Comparison of ENCODE assay signal across 1 cellular context in the genomic region with DNA sequence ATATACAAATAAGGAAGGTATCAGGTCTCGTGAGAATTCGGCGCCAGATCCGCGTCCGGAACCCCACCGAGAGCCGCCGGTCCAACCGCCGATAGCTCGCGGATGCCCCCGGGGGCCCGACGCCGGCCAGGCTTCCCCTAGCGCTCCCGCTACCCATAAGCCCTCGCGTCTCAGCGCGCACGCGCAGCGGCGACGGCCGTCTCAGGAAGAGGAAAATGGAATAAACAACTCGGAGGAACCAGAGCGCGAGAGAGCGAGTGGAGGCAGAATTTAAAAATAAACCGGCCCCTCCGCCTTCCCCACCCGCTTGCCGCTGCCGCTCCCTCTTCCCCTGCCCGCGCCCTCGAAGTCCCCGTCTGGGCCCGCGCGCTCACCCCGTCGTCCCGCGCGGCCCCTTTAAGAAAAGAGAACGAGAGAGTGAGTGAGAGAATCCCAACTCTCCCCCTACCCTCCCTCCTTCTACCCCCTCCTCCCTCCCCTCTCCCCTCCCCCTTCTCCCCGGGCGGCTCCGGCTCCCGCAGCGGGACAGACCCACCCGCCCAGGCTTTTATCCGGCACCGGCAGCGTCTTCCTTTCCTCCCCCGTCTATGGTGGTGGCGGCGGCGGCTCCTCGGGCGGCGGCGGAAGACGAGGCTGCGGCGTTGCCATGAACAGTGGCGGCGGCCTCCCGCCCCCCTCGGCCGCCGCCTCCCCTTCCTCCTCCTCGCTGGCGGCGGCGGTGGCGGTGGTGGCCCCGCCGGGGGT.
TF ChIP-seq lines count a peak whose summit lies in the region.

A gene with protein sequence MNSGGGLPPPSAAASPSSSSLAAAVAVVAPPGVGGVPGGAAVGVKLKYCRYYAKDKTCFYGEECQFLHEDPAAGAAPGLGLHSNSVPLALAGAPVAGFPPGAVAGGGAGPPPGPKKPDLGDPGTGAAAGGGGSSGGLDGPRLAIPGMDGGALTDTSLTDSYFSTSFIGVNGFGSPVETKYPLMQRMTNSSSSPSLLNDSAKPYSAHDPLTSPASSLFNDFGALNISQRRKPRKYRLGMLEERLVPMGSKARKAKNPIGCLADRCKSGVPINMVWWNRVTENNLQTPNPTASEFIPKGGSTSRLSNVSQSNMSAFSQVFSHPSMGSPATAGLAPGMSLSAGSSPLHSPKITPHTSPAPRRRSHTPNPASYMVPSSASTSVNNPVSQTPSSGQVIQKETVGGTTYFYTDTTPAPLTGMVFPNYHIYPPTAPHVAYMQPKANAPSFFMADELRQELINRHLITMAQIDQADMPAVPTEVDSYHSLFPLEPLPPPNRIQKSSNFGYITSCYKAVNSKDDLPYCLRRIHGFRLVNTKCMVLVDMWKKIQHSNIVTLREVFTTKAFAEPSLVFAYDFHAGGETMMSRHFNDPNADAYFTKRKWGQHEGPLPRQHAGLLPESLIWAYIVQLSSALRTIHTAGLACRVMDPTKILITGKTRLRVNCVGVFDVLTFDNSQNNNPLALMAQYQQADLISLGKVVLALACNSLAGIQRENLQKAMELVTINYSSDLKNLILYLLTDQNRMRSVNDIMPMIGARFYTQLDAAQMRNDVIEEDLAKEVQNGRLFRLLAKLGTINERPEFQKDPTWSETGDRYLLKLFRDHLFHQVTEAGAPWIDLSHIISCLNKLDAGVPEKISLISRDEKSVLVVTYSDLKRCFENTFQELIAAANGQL (plus strand): TSS at position 534 of the 744 bp plus-strand sequence. CDS start 113 bp downstream, at position 647.

TF ChIP-seq in GM12878, 131 proteins besides CTCF, POLR2A, EP300 and RAD21 (continued from another document and continues in another):
- no peak for TF ChIP-seq WRNIP1 (IDR thresholded peaks at IDR 0.05; ENCODE audit: borderline replicate concordance, low read depth, low read length)
- TF ChIP-seq, protein P1, sequence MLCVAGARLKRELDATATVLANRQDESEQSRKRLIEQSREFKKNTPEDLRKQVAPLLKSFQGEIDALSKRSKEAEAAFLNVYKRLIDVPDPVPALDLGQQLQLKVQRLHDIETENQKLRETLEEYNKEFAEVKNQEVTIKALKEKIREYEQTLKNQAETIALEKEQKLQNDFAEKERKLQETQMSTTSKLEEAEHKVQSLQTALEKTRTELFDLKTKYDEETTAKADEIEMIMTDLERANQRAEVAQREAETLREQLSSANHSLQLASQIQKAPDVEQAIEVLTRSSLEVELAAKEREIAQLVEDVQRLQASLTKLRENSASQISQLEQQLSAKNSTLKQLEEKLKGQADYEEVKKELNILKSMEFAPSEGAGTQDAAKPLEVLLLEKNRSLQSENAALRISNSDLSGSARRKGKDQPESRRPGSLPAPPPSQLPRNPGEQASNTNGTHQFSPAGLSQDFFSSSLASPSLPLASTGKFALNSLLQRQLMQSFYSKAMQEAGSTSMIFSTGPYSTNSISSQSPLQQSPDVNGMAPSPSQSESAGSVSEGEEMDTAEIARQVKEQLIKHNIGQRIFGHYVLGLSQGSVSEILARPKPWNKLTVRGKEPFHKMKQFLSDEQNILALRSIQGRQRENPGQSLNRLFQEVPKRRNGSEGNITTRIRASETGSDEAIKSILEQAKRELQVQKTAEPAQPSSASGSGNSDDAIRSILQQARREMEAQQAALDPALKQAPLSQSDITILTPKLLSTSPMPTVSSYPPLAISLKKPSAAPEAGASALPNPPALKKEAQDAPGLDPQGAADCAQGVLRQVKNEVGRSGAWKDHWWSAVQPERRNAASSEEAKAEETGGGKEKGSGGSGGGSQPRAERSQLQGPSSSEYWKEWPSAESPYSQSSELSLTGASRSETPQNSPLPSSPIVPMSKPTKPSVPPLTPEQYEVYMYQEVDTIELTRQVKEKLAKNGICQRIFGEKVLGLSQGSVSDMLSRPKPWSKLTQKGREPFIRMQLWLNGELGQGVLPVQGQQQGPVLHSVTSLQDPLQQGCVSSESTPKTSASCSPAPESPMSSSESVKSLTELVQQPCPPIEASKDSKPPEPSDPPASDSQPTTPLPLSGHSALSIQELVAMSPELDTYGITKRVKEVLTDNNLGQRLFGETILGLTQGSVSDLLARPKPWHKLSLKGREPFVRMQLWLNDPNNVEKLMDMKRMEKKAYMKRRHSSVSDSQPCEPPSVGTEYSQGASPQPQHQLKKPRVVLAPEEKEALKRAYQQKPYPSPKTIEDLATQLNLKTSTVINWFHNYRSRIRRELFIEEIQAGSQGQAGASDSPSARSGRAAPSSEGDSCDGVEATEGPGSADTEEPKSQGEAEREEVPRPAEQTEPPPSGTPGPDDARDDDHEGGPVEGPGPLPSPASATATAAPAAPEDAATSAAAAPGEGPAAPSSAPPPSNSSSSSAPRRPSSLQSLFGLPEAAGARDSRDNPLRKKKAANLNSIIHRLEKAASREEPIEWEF (IDR thresholded peaks at IDR 0.05; ENCODE audit: insufficient replicate concordance, low read depth, low read length), result no peak
- TF ChIP-seq PAX8 (IDR thresholded peaks at IDR 0.05), result no peak
- no peak for TF ChIP-seq ESRRA (IDR thresholded peaks at IDR 0.05; ENCODE audit: low read length)
- no peak for TF ChIP-seq BMI1 (IDR thresholded peaks at IDR 0.05; ENCODE audit: borderline replicate concordance)
- no peak; the same call in 1 of the 2 replicates for TF ChIP-seq BACH1 (IDR thresholded peaks at IDR 0.05; ENCODE audit: borderline replicate concordance)
- peak; percentile 63 for TF ChIP-seq CHD2 (IDR thresholded peaks at IDR 0.05; ENCODE audit: borderline replicate concordance, low read depth, low read length)
- TF ChIP-seq EZH2 (IDR thresholded peaks at IDR 0.05; ENCODE audit: borderline replicate concordance, control insufficient read depth, low read depth, low read length), result no peak
- TF ChIP-seq CHD1 (IDR thresholded peaks at IDR 0.05; ENCODE audit: low read depth, low read length), result no peak
- TF ChIP-seq HDGF (IDR thresholded peaks at IDR 0.05), result no peak
- TF ChIP-seq ZSCAN29 (IDR thresholded peaks at IDR 0.05), result no peak
- peak; percentile 23 for TF ChIP-seq SIX5 (IDR thresholded peaks at IDR 0.05; ENCODE audit: low read depth, low read length, severe bottlenecking)
- TF ChIP-seq RB1 (IDR thresholded peaks at IDR 0.05; ENCODE audit: borderline replicate concordance), result no peak
- TF ChIP-seq MYC (IDR thresholded peaks at IDR 0.05; ENCODE audit: insufficient read depth, insufficient read length, insufficient replicate concordance, low read length, severe bottlenecking), result no peak
- no peak for TF ChIP-seq MXI1 (IDR thresholded peaks at IDR 0.05; ENCODE audit: low read depth, low read length)
- TF ChIP-seq ZNF217 (IDR thresholded peaks at IDR 0.05), result no peak
- TF ChIP-seq FOS (IDR thresholded peaks at IDR 0.05; ENCODE audit: borderline replicate concordance, extremely low read depth, insufficient read length), result no peak
- TF ChIP-seq NFIC (IDR thresholded peaks at IDR 0.05; ENCODE audit: low read depth, low read length), result no peak
- peak; percentile 48 for TF ChIP-seq RUNX3 (IDR thresholded peaks at IDR 0.05; ENCODE audit: low read length)
- peak; percentile 20; the same call in 1 of the 2 replicates for TF ChIP-seq IKZF1 (conservative IDR thresholded peaks at IDR 0.05)
- TF ChIP-seq CREB1 (IDR thresholded peaks at IDR 0.05; ENCODE audit: low read depth), result peak; percentile 17; the same call in 1 of the 2 replicates
- no peak for TF ChIP-seq TCF3 (IDR thresholded peaks at IDR 0.05; ENCODE audit: borderline replicate concordance, insufficient read depth, low read depth, low read length)
- TF ChIP-seq PAX5 (IDR thresholded peaks at IDR 0.05; ENCODE audit: borderline replicate concordance, low read depth, low read length), result 0 out of 2 replicates have a peak, but pooled peaks have one; percentile 23
- no peak for TF ChIP-seq NR2C1 (IDR thresholded peaks at IDR 0.05)
- no peak for TF ChIP-seq ZNF24 (IDR thresholded peaks at IDR 0.05)
- TF ChIP-seq, protein P2, sequence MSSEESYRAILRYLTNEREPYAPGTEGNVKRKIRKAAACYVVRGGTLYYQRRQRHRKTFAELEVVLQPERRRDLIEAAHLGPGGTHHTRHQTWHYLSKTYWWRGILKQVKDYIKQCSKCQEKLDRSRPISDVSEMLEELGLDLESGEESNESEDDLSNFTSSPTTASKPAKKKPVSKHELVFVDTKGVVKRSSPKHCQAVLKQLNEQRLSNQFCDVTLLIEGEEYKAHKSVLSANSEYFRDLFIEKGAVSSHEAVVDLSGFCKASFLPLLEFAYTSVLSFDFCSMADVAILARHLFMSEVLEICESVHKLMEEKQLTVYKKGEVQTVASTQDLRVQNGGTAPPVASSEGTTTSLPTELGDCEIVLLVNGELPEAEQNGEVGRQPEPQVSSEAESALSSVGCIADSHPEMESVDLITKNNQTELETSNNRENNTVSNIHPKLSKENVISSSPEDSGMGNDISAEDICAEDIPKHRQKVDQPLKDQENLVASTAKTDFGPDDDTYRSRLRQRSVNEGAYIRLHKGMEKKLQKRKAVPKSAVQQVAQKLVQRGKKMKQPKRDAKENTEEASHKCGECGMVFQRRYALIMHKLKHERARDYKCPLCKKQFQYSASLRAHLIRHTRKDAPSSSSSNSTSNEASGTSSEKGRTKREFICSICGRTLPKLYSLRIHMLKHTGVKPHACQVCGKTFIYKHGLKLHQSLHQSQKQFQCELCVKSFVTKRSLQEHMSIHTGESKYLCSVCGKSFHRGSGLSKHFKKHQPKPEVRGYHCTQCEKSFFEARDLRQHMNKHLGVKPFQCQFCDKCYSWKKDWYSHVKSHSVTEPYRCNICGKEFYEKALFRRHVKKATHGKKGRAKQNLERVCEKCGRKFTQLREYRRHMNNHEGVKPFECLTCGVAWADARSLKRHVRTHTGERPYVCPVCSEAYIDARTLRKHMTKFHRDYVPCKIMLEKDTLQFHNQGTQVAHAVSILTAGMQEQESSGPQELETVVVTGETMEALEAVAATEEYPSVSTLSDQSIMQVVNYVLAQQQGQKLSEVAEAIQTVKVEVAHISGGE (CRISPR knock-in tag; IDR thresholded peaks at IDR 0.05), result no peak
- TF ChIP-seq, protein P3, sequence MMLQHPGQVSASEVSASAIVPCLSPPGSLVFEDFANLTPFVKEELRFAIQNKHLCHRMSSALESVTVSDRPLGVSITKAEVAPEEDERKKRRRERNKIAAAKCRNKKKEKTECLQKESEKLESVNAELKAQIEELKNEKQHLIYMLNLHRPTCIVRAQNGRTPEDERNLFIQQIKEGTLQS (IDR thresholded peaks at IDR 0.05; ENCODE audit: borderline replicate concordance, extremely low read depth, low read depth, low read length), result no peak
- TF ChIP-seq, protein P4, sequence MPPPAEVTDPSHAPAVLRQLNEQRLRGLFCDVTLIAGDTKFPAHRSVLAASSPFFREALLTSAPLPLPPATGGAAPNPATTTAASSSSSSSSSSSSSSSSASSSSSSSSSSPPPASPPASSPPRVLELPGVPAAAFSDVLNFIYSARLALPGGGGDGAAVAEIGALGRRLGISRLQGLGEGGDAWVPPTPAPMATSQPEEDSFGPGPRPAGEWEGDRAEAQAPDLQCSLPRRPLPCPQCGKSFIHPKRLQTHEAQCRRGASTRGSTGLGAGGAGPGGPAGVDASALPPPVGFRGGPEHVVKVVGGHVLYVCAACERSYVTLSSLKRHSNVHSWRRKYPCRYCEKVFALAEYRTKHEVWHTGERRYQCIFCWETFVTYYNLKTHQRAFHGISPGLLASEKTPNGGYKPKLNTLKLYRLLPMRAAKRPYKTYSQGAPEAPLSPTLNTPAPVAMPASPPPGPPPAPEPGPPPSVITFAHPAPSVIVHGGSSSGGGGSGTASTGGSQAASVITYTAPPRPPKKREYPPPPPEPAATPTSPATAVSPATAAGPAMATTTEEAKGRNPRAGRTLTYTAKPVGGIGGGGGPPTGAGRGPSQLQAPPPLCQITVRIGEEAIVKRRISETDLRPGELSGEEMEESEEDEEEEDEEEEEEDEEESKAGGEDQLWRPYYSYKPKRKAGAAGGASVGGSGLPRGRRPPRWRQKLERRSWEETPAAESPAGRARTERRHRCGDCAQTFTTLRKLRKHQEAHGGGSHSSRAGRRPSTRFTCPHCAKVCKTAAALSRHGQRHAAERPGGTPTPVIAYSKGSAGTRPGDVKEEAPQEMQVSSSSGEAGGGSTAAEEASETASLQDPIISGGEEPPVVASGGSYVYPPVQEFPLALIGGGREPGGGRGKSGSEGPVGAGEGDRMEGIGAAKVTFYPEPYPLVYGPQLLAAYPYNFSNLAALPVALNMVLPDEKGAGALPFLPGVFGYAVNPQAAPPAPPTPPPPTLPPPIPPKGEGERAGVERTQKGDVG (CRISPR knock-in tag; IDR thresholded peaks at IDR 0.05), result no peak
- TF ChIP-seq SMAD5 (IDR thresholded peaks at IDR 0.05; ENCODE audit: low read depth), result no peak
- TF ChIP-seq HDAC6 (IDR thresholded peaks at IDR 0.05; ENCODE audit: unreplicated experiment), result no peak
- no peak for TF ChIP-seq SRF (IDR thresholded peaks at IDR 0.05; ENCODE audit: low read depth in 2 of 2, low read length in 2 of 2)
- no peak for TF ChIP-seq STAT1 (conservative IDR thresholded peaks at IDR 0.05)
- TF ChIP-seq, protein P5, sequence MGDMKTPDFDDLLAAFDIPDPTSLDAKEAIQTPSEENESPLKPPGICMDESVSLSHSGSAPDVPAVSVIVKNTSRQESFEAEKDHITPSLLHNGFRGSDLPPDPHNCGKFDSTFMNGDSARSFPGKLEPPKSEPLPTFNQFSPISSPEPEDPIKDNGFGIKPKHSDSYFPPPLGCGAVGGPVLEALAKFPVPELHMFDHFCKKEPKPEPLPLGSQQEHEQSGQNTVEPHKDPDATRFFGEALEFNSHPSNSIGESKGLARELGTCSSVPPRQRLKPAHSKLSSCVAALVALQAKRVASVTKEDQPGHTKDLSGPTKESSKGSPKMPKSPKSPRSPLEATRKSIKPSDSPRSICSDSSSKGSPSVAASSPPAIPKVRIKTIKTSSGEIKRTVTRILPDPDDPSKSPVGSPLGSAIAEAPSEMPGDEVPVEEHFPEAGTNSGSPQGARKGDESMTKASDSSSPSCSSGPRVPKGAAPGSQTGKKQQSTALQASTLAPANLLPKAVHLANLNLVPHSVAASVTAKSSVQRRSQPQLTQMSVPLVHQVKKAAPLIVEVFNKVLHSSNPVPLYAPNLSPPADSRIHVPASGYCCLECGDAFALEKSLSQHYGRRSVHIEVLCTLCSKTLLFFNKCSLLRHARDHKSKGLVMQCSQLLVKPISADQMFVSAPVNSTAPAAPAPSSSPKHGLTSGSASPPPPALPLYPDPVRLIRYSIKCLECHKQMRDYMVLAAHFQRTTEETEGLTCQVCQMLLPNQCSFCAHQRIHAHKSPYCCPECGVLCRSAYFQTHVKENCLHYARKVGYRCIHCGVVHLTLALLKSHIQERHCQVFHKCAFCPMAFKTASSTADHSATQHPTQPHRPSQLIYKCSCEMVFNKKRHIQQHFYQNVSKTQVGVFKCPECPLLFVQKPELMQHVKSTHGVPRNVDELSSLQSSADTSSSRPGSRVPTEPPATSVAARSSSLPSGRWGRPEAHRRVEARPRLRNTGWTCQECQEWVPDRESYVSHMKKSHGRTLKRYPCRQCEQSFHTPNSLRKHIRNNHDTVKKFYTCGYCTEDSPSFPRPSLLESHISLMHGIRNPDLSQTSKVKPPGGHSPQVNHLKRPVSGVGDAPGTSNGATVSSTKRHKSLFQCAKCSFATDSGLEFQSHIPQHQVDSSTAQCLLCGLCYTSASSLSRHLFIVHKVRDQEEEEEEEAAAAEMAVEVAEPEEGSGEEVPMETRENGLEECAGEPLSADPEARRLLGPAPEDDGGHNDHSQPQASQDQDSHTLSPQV (IDR thresholded peaks at IDR 0.05), result no peak
- TF ChIP-seq CBX5 (IDR thresholded peaks at IDR 0.05; ENCODE audit: low read depth), result no peak
